ENCODE assay signal across 8 cellular contexts in the genomic region with DNA sequence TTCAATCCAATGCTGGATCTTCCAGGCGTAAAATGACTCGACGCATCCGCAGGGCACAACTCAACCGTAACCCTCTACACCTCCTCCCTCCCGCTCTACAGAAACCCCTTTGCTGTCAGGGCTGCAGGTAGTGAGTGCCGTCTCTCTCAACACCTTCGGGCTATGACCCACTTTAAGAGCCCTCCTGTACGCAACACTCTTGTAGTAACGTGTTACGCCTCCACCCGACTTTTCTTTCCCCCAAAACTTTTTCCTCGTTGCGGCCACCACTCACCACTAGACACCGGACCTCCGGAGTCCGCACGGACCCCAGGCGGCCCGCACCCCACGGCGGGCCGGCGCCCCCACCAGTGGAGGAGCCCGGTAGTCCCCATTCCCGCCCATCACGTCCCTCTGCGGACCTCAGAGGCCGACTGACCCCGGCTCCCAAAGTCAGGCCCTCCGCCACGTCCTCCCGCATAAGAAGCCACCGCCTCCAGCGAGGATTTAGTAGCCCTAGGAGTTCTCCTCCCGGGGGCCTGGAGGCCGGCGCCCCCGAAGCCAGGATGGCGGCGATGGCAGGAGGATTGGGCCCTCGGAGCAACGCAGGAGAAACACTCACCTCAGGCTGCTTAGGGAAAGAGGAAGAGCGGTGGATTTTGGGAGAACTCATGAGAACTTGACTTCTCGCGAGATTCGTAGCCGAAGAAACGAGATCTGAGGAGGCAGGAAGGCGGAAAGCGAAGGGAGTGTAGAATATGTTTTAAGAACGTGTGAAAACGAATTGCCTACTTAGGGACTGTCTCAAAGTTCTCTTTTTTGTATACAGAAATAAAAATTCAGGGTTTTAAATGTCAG. TPM values are rescaled to one million over a fixed set of nuclear protein-coding genes. Genes with fewer than 3 reads are reported as not detected.
DNase-seq lines count a peak whose midpoint lies in the region; ATAC-seq, FAIRE-seq and TF ChIP-seq lines count a peak whose summit lies in the region.

A gene (minus strand): TSS at position 609 of the 837 bp plus-strand sequence.

- DNase-seq in AG04449 (ENCODE audit: low read depth, low spot score) (peak; percentile 96), NCI-H460 (ENCODE audit: extremely low read depth, low read depth) (peak; percentile 98), cerebellar nuclear complex (lab: John Stamatoyannopoulos, UW) (peak; percentile 65 to 92), keratinocyte (ENCODE audit: low read depth, low spot score) (peak; percentile 99)
- peak; percentile 74 for DNase-seq in activated CD4-positive, CD25-positive, alpha-beta regulatory T cell treated with anti-CD3 and anti-CD28 coated beads, Interleukin-2, amount 50 U/mL, for 72 hours
- DNase-seq in stimulated activated CD4-positive, alpha-beta T cell treated with anti-CD3 and anti-CD28 coated beads, Interleukin-15, amount 100 ng/mL, for 1 hour (ENCODE audit: low read depth in 1 of 2, low spot score in 1 of 2), result peak; percentile 45 to 64

- peaks cover 29% of the 10 kb centered on the region for H3K79me2 ChIP-seq in keratinocyte (ENCODE audit: control insufficient read depth, insufficient read depth, low read length)

- H3K4me3 ChIP-seq in AG04449 (ENCODE audit: low read depth, low read length) (peak within 1 kb of the TSS; percentile 98), keratinocyte (ENCODE audit: control insufficient read depth in 2 of 3, extremely low read depth in 1 of 3, insufficient read depth in 2 of 3, low read depth in 1 of 3, low read length in 3 of 3) (peak within 1 kb of the TSS; percentile 78 to 94 (median 88))

- no peaks in the 10 kb centered on the region for H3K27me3 ChIP-seq in keratinocyte (ENCODE audit: control insufficient read depth, extremely low read depth, insufficient read depth, low read length)

- no peaks in the 10 kb centered on the region for H3K9me1 ChIP-seq in keratinocyte (ENCODE audit: control insufficient read depth, extremely low read depth, insufficient read depth, low read length)

- dilution Hi-C loops in keratinocyte (cut with MboI; ENCODE audit: extremely low pct_ligation_motif_present, low sequenced_read_pairs), result no loop called here

- H3K9me3 ChIP-seq in keratinocyte (ENCODE audit: control insufficient read depth, low read depth, low read length), result no peaks in the 10 kb centered on the region

- H3K4me1 ChIP-seq in keratinocyte (ENCODE audit: control insufficient read depth, extremely low read depth, insufficient read depth, low read length), result peaks cover 22% of the 10 kb centered on the region

- peak within 1 kb of the TSS; percentile 3 for H2AFZ ChIP-seq in keratinocyte (ENCODE audit: control insufficient read depth, low read length)

- peak within 1 kb of the TSS; percentile 93 for H3K27ac ChIP-seq in keratinocyte (ENCODE audit: control insufficient read depth, insufficient read depth, low read length)

- ATAC-seq in GM18909 (IDR thresholded peaks at IDR 0.05; ENCODE audit: poor library complexity, unreplicated experiment) (peak; percentile 79), HG03354 (IDR thresholded peaks at IDR 0.05; ENCODE audit: poor library complexity, severe bottlenecking, unreplicated experiment) (peak; percentile 84)

- H3K36me3 ChIP-seq in keratinocyte (ENCODE audit: control insufficient read depth in 2 of 2, extremely low read depth in 1 of 2, insufficient read depth in 2 of 2, low read length in 2 of 2), result peaks cover 15 to 20% of the 10 kb centered on the region in 2 experiments

- H3K9ac ChIP-seq in keratinocyte (ENCODE audit: control insufficient read depth, extremely low read depth, insufficient read depth, low read length), result peak within 1 kb of the TSS; percentile 98

- no peaks in the 10 kb centered on the region for H4K20me1 ChIP-seq in keratinocyte (ENCODE audit: control insufficient read depth, extremely low read depth, insufficient read depth, low read length)

- POLR2A ChIA-PET in AG04449 (lab: Yijun Ruan, JAX), result no interaction called here

- no peak for TF ChIP-seq CTCF in AG04449 (IDR thresholded peaks at IDR 0.05; ENCODE audit: insufficient read depth, low read length, missing control alignments)
- no peak for TF ChIP-seq CTCF in keratinocyte (optimal IDR thresholded peaks at IDR 0.05 in 1 of 3, IDR thresholded peaks at IDR 0.05 in 1 of 3, conservative IDR thresholded peaks at IDR 0.05 in 1 of 3; ENCODE audit: extremely low read depth in 1 of 3, insufficient read depth in 2 of 3, low read length in 3 of 3)

- FAIRE-seq in keratinocyte (lab: Jason Lieb, UNC), result peak; percentile 75

- H3K4me2 ChIP-seq in keratinocyte (ENCODE audit: control insufficient read depth, extremely low read depth, insufficient read depth, low read depth, low read length), result peak within 1 kb of the TSS; percentile 91

- CTCF ChIA-PET in AG04449 (lab: Yijun Ruan, JAX), result no interaction called here

RNA-seq across cellular contexts. Expression of the gene that starts here (rescaled TPM):
- 2,950 and 3,248 TPM in 2 replicates for total RNA-seq in NCI-H460 (2014; rRNA removed; shearing (Covaris generic))
- 1,318 and 1,813 TPM in 2 replicates for polyA plus RNA-seq in NCI-H460 (2014; cell fraction: nucleus; rRNA removed)
- 3,809 to 4,739 TPM (median 4,388 TPM) in 3 replicates for polyA plus RNA-seq in keratinocyte
- 1,486 TPM for polyA plus RNA-seq in keratinocyte (2011; ENCODE audit: low read depth)
- 5,028 and 6,018 TPM in 2 replicates for polyA plus RNA-seq in keratinocyte (2011; cell fraction: cytosol; rRNA removed)
- polyA plus RNA-seq in keratinocyte (2011; cell fraction: nucleus; rRNA removed), result 1,341 and 1,534 TPM in 2 replicates
- 3,209 and 5,443 TPM in 2 replicates for polyA plus RNA-seq in keratinocyte (2012; ENCODE audit: low replicate concordance)
- polyA minus RNA-seq in keratinocyte, result 593 to 1,842 TPM (median 1,476 TPM) in 3 replicates
- polyA minus RNA-seq in keratinocyte (2011; cell fraction: cytosol; rRNA and poly(A)+ RNA removed), result 1,010 TPM
- 213 and 300 TPM in 2 replicates for polyA minus RNA-seq in keratinocyte (2011; cell fraction: nucleus; rRNA and poly(A)+ RNA removed)

Comparison
In these comparisons a context has a peak if more than half of its experiments do, and no peak if none do; other contexts are left out.
1. Peak in every context shown above with its lines: DNase-seq, ATAC-seq, H3K4me3 ChIP-seq and H3K27ac ChIP-seq.